In genomic region chr3:50568947-50569749, GRCh38 we compare ENCODE assay signal across 8 cellular contexts. TPM values are rescaled to one million over a fixed set of nuclear protein-coding genes. Genes with fewer than 3 reads are reported as not detected.
DNase-seq lines count a peak whose midpoint lies in the region; ATAC-seq, FAIRE-seq and TF ChIP-seq lines count a peak whose summit lies in the region.

Gene HEMK1 (plus strand): TSS chr3:50569522. CDS start chr3:50571105, 1,583 bp downstream.

- TF ChIP-seq CTCF in HepG2 (CRISPR knock-in tag; IDR thresholded peaks at IDR 0.05): no peak

- H3K4me2 ChIP-seq in HepG2 (ENCODE audit: low read depth, low read length): peak within 1 kb of the TSS; percentile 80

- peak; percentile 84 to 99 (median 96) for DNase-seq in C1 segment of cervical spinal cord (lab: John Stamatoyannopoulos, UW)
- peak; percentile 76 for DNase-seq in NCI-H774 (lab: John Stamatoyannopoulos, UW)
- peak; percentile 97 to 99 for DNase-seq in activated CD4-positive, alpha-beta T cell treated with anti-CD3 and anti-CD28 coated beads, Interleukin-2, amount 50 U/mL, for 48 hours
- peak; percentile 92 for DNase-seq in dermis blood vessel endothelial cell
- DNase-seq in HepG2 (ENCODE audit: low spot score): peak; percentile 85
- DNase-seq in stimulated activated CD4-positive, alpha-beta T cell treated with anti-CD3 and anti-CD28 coated beads, Interleukin-4, amount 100 ng/mL, for 1 hour: peak; percentile 93

- FAIRE-seq in HepG2 (lab: Jason Lieb, UNC): peak; percentile 62

- no peak; a peak in 2 of 4 replicates for TF ChIP-seq POLR2A in HepG2 (IDR thresholded peaks at IDR 0.05; ENCODE audit: insufficient read depth in 1 of 2, low read depth in 2 of 2, low read length in 2 of 2)

- in situ Hi-C loops in HepG2 (cut with HindIII; ENCODE audit: extremely low pct_ligation_motif_present, low pct_unique_long_range_greater_than_20kb): no loop called here

- intact Hi-C loops in HepG2 (cut with micrococcal nuclease; ENCODE audit: unreplicated experiment): no loop called here

- ATAC-seq in GM19351 (IDR thresholded peaks at IDR 0.05; ENCODE audit: unreplicated experiment): peak; percentile 59
- peak; percentile 57 for ATAC-seq in HG03521 (IDR thresholded peaks at IDR 0.05; ENCODE audit: unreplicated experiment)
- peak; percentile 85 for ATAC-seq in HepG2

- POLR2A ChIA-PET in HepG2 (lab: Yijun Ruan, JAX): interaction anchor here (1.0 to 3.3 kb wide), 19 partner anchors 9 to 1404 kb away, joined by 3 to 64 read pairs (median 6); partner anchors contain the start of genes ABHD14B, CISH, CYB561D2 and MANF

- BruUV-seq in HepG2 (replicated peaks; lab: Mats Ljungman, UMichigan): no TSS peak

- peak within 1 kb of the TSS; percentile 77 for H3K27ac ChIP-seq in HepG2 (ENCODE audit: extremely low read length, insufficient read depth, low read length)

- TF ChIP-seq EP300 in HepG2 (IDR thresholded peaks at IDR 0.05; ENCODE audit: low read depth in 2 of 2, low read length in 2 of 2) (no peak), HepG2 (CRISPR knock-in tag; IDR thresholded peaks at IDR 0.05; ENCODE audit: borderline replicate concordance) (no peak)

- H4K20me1 ChIP-seq in HepG2 (ENCODE audit: insufficient read depth, low read length): no peaks in the 10 kb centered on the region

- peaks cover 57% of the 10 kb centered on the region for H3K4me1 ChIP-seq in HepG2 (ENCODE audit: insufficient read depth, low read length)

- 0 out of 2 replicates have a peak, but pooled peaks have one; percentile 22 for TF ChIP-seq RAD21 in HepG2 (CRISPR knock-in tag; IDR thresholded peaks at IDR 0.05)

- CTCF ChIA-PET in HepG2 (lab: Yijun Ruan, JAX; ENCODE audit: low intra/inter-chr PET ratio, low total read pairs): interaction anchor here (7.2 kb wide), 1 partner anchor 45 kb away, joined by 182 read pairs; the partner anchor contains the start of genes CISH and MAPKAPK3

- no peaks in the 10 kb centered on the region for H3K79me2 ChIP-seq in HepG2 (ENCODE audit: insufficient read depth, low read length)

- H3K27me3 ChIP-seq in HepG2 (ENCODE audit: control insufficient read depth in 1 of 2, insufficient read depth in 2 of 2, low read length in 2 of 2): peaks cover 4 to 7% of the 10 kb centered on the region in 2 experiments; a peak in 2 of 5 replicates

- H3K9ac ChIP-seq in HepG2 (ENCODE audit: insufficient read depth, low read depth, low read length): peak within 1 kb of the TSS; percentile 80

- H3K4me3 ChIP-seq in HepG2 (replicated peaks in 1 of 3; ENCODE audit: insufficient read depth in 1 of 3, low read depth in 2 of 3, low read length in 3 of 3): peak within 1 kb of the TSS; percentile 62 to 84 (median 82)

- peak within 1 kb of the TSS; percentile 85 for H2AFZ ChIP-seq in HepG2 (ENCODE audit: low read length)

- WGBS in HepG2 (ENCODE audit: low lambda C conversion rate): 5% methylated on average over 16 of the region's 55 CpGs

- H3K9me3 ChIP-seq in HepG2 (ENCODE audit: low read length): no peaks in the 10 kb centered on the region

- H3K36me3 ChIP-seq in HepG2 (replicated peaks in 1 of 2; ENCODE audit: control insufficient read depth in 1 of 2, insufficient read depth in 2 of 2, low read length in 2 of 2): no peaks in the 10 kb centered on the region; a peak in 2 of 5 replicates

TF ChIP-seq in HepG2, 621 proteins besides CTCF, POLR2A, EP300 and RAD21 (continues in another document):
- TF ChIP-seq ZNF790 (CRISPR knock-in tag; IDR thresholded peaks at IDR 0.05; ENCODE audit: borderline replicate concordance) (no peak), SYNCRIP (IDR thresholded peaks at IDR 0.05; ENCODE audit: insufficient read depth, low read depth, low read length) (no peak), ZNF777 (CRISPR knock-in tag; IDR thresholded peaks at IDR 0.05) (peak; percentile 53), GTF2F1 (IDR thresholded peaks at IDR 0.05; ENCODE audit: low read length) (no peak), ZNF343 (CRISPR knock-in tag; IDR thresholded peaks at IDR 0.05) (0 out of 2 replicates have a peak, but pooled peaks have one; percentile 40), ZNF713 (CRISPR knock-in tag; IDR thresholded peaks at IDR 0.05) (no peak), FOXA3 (CRISPR knock-in tag; IDR thresholded peaks at IDR 0.05) (peak; percentile 60), FOSL1 (CRISPR knock-in tag; IDR thresholded peaks at IDR 0.05; ENCODE audit: borderline replicate concordance) (no peak), ZNF256 (CRISPR knock-in tag; conservative IDR thresholded peaks at IDR 0.05) (no peak), ZBTB46 (CRISPR knock-in tag; IDR thresholded peaks at IDR 0.05; ENCODE audit: borderline replicate concordance) (0 out of 2 replicates have a peak, but pooled peaks have one; percentile 72), ZNF816 (CRISPR knock-in tag; IDR thresholded peaks at IDR 0.05; ENCODE audit: borderline replicate concordance) (peak; percentile 91; the same call in 1 of the 2 replicates), ZNF652 (CRISPR knock-in tag; IDR thresholded peaks at IDR 0.05; ENCODE audit: borderline replicate concordance, low read depth) (0 out of 2 replicates have a peak, but pooled peaks have one; percentile 18), PBX3 (CRISPR knock-in tag; IDR thresholded peaks at IDR 0.05; ENCODE audit: borderline replicate concordance) (no peak), ZNF572 (CRISPR knock-in tag; IDR thresholded peaks at IDR 0.05) (peak; percentile 94; the same call in 1 of the 2 replicates), RFXAP (CRISPR knock-in tag; IDR thresholded peaks at IDR 0.05; ENCODE audit: borderline replicate concordance) (no peak), STAG1 (CRISPR knock-in tag; IDR thresholded peaks at IDR 0.05) (no peak), ZBTB43 (CRISPR knock-in tag; conservative IDR thresholded peaks at IDR 0.05) (0 out of 2 replicates have a peak, but pooled peaks have one; percentile 7), ZFP1 (CRISPR knock-in tag; IDR thresholded peaks at IDR 0.05) (0 out of 2 replicates have a peak, but pooled peaks have one; percentile 31), SIN3B (IDR thresholded peaks at IDR 0.05; ENCODE audit: low read length) (peak; percentile 77), XRCC5 (optimal IDR thresholded peaks at IDR 0.05; ENCODE audit: low read length) (peak; percentile 97)

RNA-seq across cellular contexts. Expression of gene HEMK1, which starts in this region (rescaled TPM):
- total RNA-seq in dermis blood vessel endothelial cell: 8.1 and 13.3 TPM in 2 replicates
- total RNA-seq in HepG2 (2016; rRNA removed; fragmentation: Illumina TruSeq; extraction: Trizol): 6.3 and 9.8 TPM in 2 replicates
- total RNA-seq in HepG2 (2016; cell fraction: cytosol; rRNA removed; fragmentation: Illumina TruSeq; extraction: Trizol; ENCODE audit: low read depth): 3.3 and 3.8 TPM in 2 replicates
- 4.7 and 8.7 TPM in 2 replicates for total RNA-seq in HepG2 (2016; cell fraction: insoluble cytoplasmic fraction; rRNA removed; fragmentation: Illumina TruSeq; extraction: Trizol)
- 6.7 and 7.4 TPM in 2 replicates for total RNA-seq in HepG2 (2016; cell fraction: membrane; rRNA removed; fragmentation: Illumina TruSeq; extraction: Trizol)
- total RNA-seq in HepG2 (2016; cell fraction: nucleus; rRNA removed; fragmentation: Illumina TruSeq; extraction: Trizol): 10.1 and 13.3 TPM in 2 replicates
- 12.6 and 16.2 TPM in 2 replicates for polyA plus RNA-seq in HepG2 (2011; rRNA removed)
- polyA plus RNA-seq in HepG2 (2011; cell fraction: cytosol; rRNA removed): 6.7 and 8.8 TPM in 2 replicates
- 54.5 and 63.4 TPM in 2 replicates for polyA plus RNA-seq in HepG2 (2011; cell fraction: nucleus; rRNA removed)
- polyA plus RNA-seq in HepG2 (2012): 7.1 and 8.2 TPM in 2 replicates
- 4.2 and 5.6 TPM in 2 replicates for polyA plus RNA-seq in HepG2 (2016; cell fraction: cytosol; fragmentation: Illumina TruSeq; extraction: Trizol; ENCODE audit: low read depth)
- polyA plus RNA-seq in HepG2 (2016; cell fraction: insoluble cytoplasmic fraction; fragmentation: Illumina TruSeq; extraction: Trizol; ENCODE audit: low read depth): 3.7 and 6.3 TPM in 2 replicates
- polyA plus RNA-seq in HepG2 (2016; cell fraction: membrane; fragmentation: Illumina TruSeq; extraction: Trizol; ENCODE audit: low read depth): 4.9 TPM in 2 replicates
- polyA plus RNA-seq in HepG2 (2016; cell fraction: nucleus; fragmentation: Illumina TruSeq; extraction: Trizol; ENCODE audit: insufficient read depth, low read depth): 20.5 and 21.1 TPM in 2 replicates
- polyA minus RNA-seq in HepG2 (2011; rRNA and poly(A)+ RNA removed; ENCODE audit: low replicate concordance): 15.2 and 19.7 TPM in 2 replicates
- polyA minus RNA-seq in HepG2 (2011; cell fraction: cytosol; rRNA and poly(A)+ RNA removed): 2.2 and 4.5 TPM in 2 replicates
- 25.0 and 25.6 TPM in 2 replicates for polyA minus RNA-seq in HepG2 (2011; cell fraction: nucleus; rRNA and poly(A)+ RNA removed)

Comparison
In these comparisons a context has a peak if more than half of its experiments do, and no peak if none do; other contexts are left out.
1. Peak in every context shown above with its lines: DNase-seq, ATAC-seq, H3K4me3 ChIP-seq and H3K27ac ChIP-seq.